ENCODE assay signal across 1 cellular context in genomic region chr12:114396153-114396868, GRCh38.
TF ChIP-seq lines count a peak whose summit lies in the region.

No MANE protein-coding gene starts in this region.

TF ChIP-seq in GM12878, 131 proteins besides CTCF, POLR2A, EP300 and RAD21:
- TF ChIP-seq ZNF592 (IDR thresholded peaks at IDR 0.05) (no peak), IKZF2 (IDR thresholded peaks at IDR 0.05) (no peak), SUZ12 (IDR thresholded peaks at IDR 0.05; ENCODE audit: unreplicated experiment) (peak; percentile 88), EZH2 (IDR thresholded peaks at IDR 0.05; ENCODE audit: borderline replicate concordance, control insufficient read depth, low read depth, low read length) (no peak), USF2 (IDR thresholded peaks at IDR 0.05; ENCODE audit: borderline replicate concordance, low read depth, low read length) (no peak), RELA (IDR thresholded peaks at IDR 0.05; ENCODE audit: borderline replicate concordance, partially characterized antibody) (no peak)
